In genomic region chr10:15863733-15864132, GRCh38 we compare ENCODE assay signal across 30 cellular contexts. TPM values are rescaled to one million over a fixed set of nuclear protein-coding genes. Genes with fewer than 3 reads are reported as not detected.
DNase-seq lines count a peak whose midpoint lies in the region; ATAC-seq and TF ChIP-seq lines count a peak whose summit lies in the region.
"Had no signal": no experiment of that assay in that cellular context is flagged by ENCODE, and none has a peak within 500 bp of the region (broad histone marks: within the 10 kb centered on the region; RNA-seq: fewer than 3 reads in every experiment).

No MANE protein-coding gene starts in this region.

- H3K4me1 Mint-ChIP-seq in WTC11, result peaks cover 7% of the 10 kb centered on the region

- H3K27ac Mint-ChIP-seq in WTC11, result no peak overlapping the region
- H3K27ac Mint-ChIP-seq: activated CD8-positive, alpha-beta T cell treated with anti-CD3 and anti-CD28 coated beads, Interleukin-2, amount 10 ng/mL, durations not matched to agents 7 days and 5 days; activated naive CD8-positive, alpha-beta T cell; CD8-positive, alpha-beta T cell; natural killer cell treated with Interleukin-12 subunit alpha and Interleukin-12 subunit beta and Interleukin-15 and Interleukin-18, amount 100 ng/mL, for 72 hours had no signal

- POLR2A ChIA-PET in HEK293 (lab: Yijun Ruan, JAX) (no interaction called here), WTC11 (lab: Charles Lee) (no interaction called here)

- peaks cover 22% of the 10 kb centered on the region for H3K9me3 Mint-ChIP-seq in WTC11
- H3K9me3 Mint-ChIP-seq: CD8-positive, alpha-beta T cell had no signal

- H3K27ac ChIP-seq in HEK293 (ENCODE audit: extremely low read depth, low read depth, low read length), result no peak overlapping the region
- H3K27ac ChIP-seq in caudate nucleus (ENCODE audit: low read depth, low read length), result no peak overlapping the region
- H3K27ac ChIP-seq: colonic mucosa, gastrocnemius medialis, HL-60, KMS-11, lower lobe of right lung, tibial nerve had no signal

- intact Hi-C loops in left colon (cut with DNase I, micrococcal nuclease), result no loop called here

- H3K9me3 ChIP-seq in HEK293 (ENCODE audit: control insufficient read depth, insufficient read depth, low read depth, low read length), result no peaks in the 10 kb centered on the region
- H3K9me3 ChIP-seq: BE2C, colonic mucosa, gastrocnemius medialis, lower lobe of right lung, tibial nerve had no signal

- H3K4me3 Mint-ChIP-seq in WTC11, result no peak overlapping the region
- H3K4me3 Mint-ChIP-seq: activated CD8-positive, alpha-beta T cell treated with anti-CD3 and anti-CD28 coated beads, Interleukin-2, amount 10 ng/mL, durations not matched to agents 7 days and 5 days; activated naive CD8-positive, alpha-beta T cell; CD8-positive, alpha-beta T cell; natural killer cell treated with Interleukin-12 subunit alpha and Interleukin-12 subunit beta and Interleukin-15 and Interleukin-18, amount 100 ng/mL, for 72 hours had no signal

- no peak for TF ChIP-seq CTCF in HEK293 (tag by site-specific recombination; IDR thresholded peaks at IDR 0.05)
- TF ChIP-seq CTCF in WTC11 (IDR thresholded peaks at IDR 0.05), result no peak

- CTCF ChIA-PET in HEK293 (lab: Yijun Ruan, JAX) (no interaction called here), WTC11 (lab: Charles Lee) (no interaction called here)

- no peaks in the 10 kb centered on the region for H3K36me3 ChIP-seq in HEK293 (ENCODE audit: control insufficient read depth in 2 of 2, insufficient read depth in 1 of 2, low read length in 2 of 2)
- H3K36me3 ChIP-seq: BE2C, colonic mucosa, gastrocnemius medialis, lower lobe of right lung, tibial nerve had no signal

- no peaks in the 10 kb centered on the region; the same call in 1 of the 2 replicates for H3K4me1 ChIP-seq in HEK293 (ENCODE audit: control insufficient read depth, insufficient read depth, low read length)
- H3K4me1 ChIP-seq: BE2C, colonic mucosa had no signal

- no peak overlapping the region for H3K4me3 ChIP-seq in HEK293 (ENCODE audit: low read depth, low read length)
- H3K4me3 ChIP-seq: colonic mucosa, gastrocnemius medialis, lower lobe of right lung, tibial nerve had no signal

- H3K27me3 Mint-ChIP-seq in WTC11 (ENCODE audit: low read depth), result peaks cover 82% of the 10 kb centered on the region

- DNase-seq in NCI-H2029 treated with DMSO at 0.1 percent for 48 hours (lab: John Stamatoyannopoulos, UW), result peak; percentile 24
- peak; percentile 94 for DNase-seq in NCI-H748 (lab: John Stamatoyannopoulos, UW; ENCODE audit: unreplicated experiment)
- DNase-seq in left colon, result no peak
- no peak for DNase-seq in WTC11 (ENCODE audit: low spot score)
- no peak for DNase-seq in medulla oblongata (ENCODE audit: extremely low spot score)
- no peak for DNase-seq in caudate nucleus (lab: John Stamatoyannopoulos, UW)
- DNase-seq: ACHN; activated CD4-positive, alpha-beta T cell treated with anti-CD3 and anti-CD28 coated beads for 4 hours; activated CD8-positive, alpha-beta T cell treated with anti-CD3 and anti-CD28 coated beads, Interleukin-2, amount 10 ng/mL, durations not matched to agents 7 days and 5 days; activated effector memory CD4-positive, alpha-beta T cell treated with Interleukin-2 at 50 U/mL for 16 hours; anterior cingulate cortex; BE2C; CD8-positive, alpha-beta T cell; colonic mucosa; DMS 273 treated with DMSO at 0.1 percent for 48 hours; effector CD4-positive, alpha-beta T cell; gastrocnemius medialis; H7; kidney glomerular epithelial cell; lower lobe of right lung; NCI-H1436 treated with DMSO at 0.1 percent for 48 hours; NCI-H446; Right ventricle myocardium superior; stimulated activated CD4-positive, alpha-beta T cell treated with anti-CD3 and anti-CD28 coated beads, Interleukin-4, amount 100 ng/mL, for 24 hours had no signal

- ATAC-seq in left colon (peak; percentile 28), WTC11 (no peak)
- ATAC-seq: activated CD8-positive, alpha-beta T cell treated with anti-CD3 and anti-CD28 coated beads, Interleukin-2, amount 10 ng/mL, durations not matched to agents 7 days and 5 days; CD8-positive, alpha-beta T cell; gastrocnemius medialis; lower lobe of right lung; natural killer cell treated with Interleukin-12 subunit alpha and Interleukin-12 subunit beta and Interleukin-15 and Interleukin-18, amount 100 ng/mL, for 72 hours had no signal

- H3K36me3 Mint-ChIP-seq in WTC11, result no peaks in the 10 kb centered on the region

TF ChIP-seq in HEK293, 187 proteins besides CTCF, POLR2A, EP300 and RAD21:
- TF ChIP-seq ZIC2 (tag by site-specific recombination; IDR thresholded peaks at IDR 0.05) (peak; percentile 17; the same call in 1 of the 2 replicates), ZNF501 (tag by site-specific recombination; IDR thresholded peaks at IDR 0.05) (no peak)

TF ChIP-seq in WTC11, 78 proteins besides CTCF, POLR2A, EP300 and RAD21:
- no peak for TF ChIP-seq ZMAT4 (CRISPR knock-in tag; IDR thresholded peaks at IDR 0.05)

RNA-seq across cellular contexts. Expression of gene MINDY3, which starts 3.4 kb away (rescaled TPM):
- total RNA-seq in left colon, result 10 to 100 TPM; 26.4 to 29.7 TPM
- total RNA-seq in WTC11 (2021), result 11.3 to 14.6 TPM (median 13.2 TPM) in 3 replicates

Comparison
In these comparisons a context has a peak if more than half of its experiments do, and no peak if none do; other contexts are left out.
1. DNase-seq: peak in NCI-H2029 treated with DMSO at 0.1 percent for 48 hours (single experiment) and NCI-H748 (single experiment); none in left colon (0 of 2), WTC11 (single experiment), medulla oblongata (single experiment) and caudate nucleus (0 of 61).